In the genomic region with DNA sequence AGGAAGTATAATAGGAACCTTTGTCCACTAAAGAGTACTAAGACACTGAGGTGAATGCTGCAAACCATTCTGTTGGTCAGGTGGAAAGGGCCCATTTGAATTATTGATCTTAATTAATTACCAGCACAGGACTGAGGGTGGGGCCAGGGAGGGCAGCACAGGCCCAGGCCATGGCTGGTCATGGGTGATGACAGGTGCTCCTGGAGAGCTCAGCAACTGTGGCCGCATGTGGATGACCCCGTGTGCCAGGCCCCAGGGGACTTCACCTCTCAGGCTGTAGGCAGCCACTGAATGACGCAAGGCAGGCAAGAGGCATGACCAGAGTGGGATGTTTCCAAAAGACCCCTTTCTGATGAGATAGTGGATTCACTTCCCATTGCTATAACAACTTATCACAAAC, we compare ENCODE assay signal across 33 cellular contexts. TPM values are rescaled to one million over a fixed set of nuclear protein-coding genes. Genes with fewer than 3 reads are reported as not detected.
"Had no signal": no experiment of that assay in that cellular context is flagged by ENCODE, and none has a peak within 500 bp of the region (broad histone marks: within the 10 kb centered on the region; RNA-seq: fewer than 3 reads in every experiment).

No MANE protein-coding gene starts in this region.

- H3K36me3 ChIP-seq: ascending aorta, cardiac muscle cell had no signal

- H3K27me3 ChIP-seq: ascending aorta, cardiac muscle cell had no signal

- DNase-seq: activated B cell treated with CpG ODN at 0.5 μM for 24 hours; activated CD4-positive, alpha-beta memory T cell treated with anti-CD3 and anti-CD28 coated beads for 36 hours; activated CD4-positive, alpha-beta T cell treated with anti-CD3 and anti-CD28 coated beads for 4 hours; activated CD4-positive, alpha-beta T cell treated with anti-CD3 and anti-CD28 coated beads, Interleukin-2, amount 10 ng/mL, durations not matched to agents 24 days and 14 days; activated CD4-positive, alpha-beta T cell treated with anti-CD3 and anti-CD28 coated beads, Interleukin-2, amount 50 U/mL, for 1 hour; activated CD4-positive, alpha-beta T cell treated with anti-CD3 and anti-CD28 coated beads, Interleukin-2, amount 50 U/mL, for 4 hours; activated CD4-positive, CD25-positive, alpha-beta regulatory T cell treated with anti-CD3 and anti-CD28 coated beads, Interleukin-2, amount 50 U/mL, for 72 hours; activated CD8-positive, alpha-beta memory T cell treated with anti-CD3 and anti-CD28 coated beads, Interleukin-2, amount 50 U/mL, for 4 hours; activated CD8-positive, alpha-beta T cell treated with anti-CD3 and anti-CD28 coated beads for 36 hours; activated effector memory CD4-positive, alpha-beta T cell treated with anti-CD3 and anti-CD28 coated beads, Interleukin-2, amount 50 U/mL, for 16 hours; activated gamma-delta T cell treated with Interleukin-2 at 50 U/mL for 16 hours; activated naive CD4-positive, alpha-beta T cell; activated naive CD4-positive, alpha-beta T cell treated with anti-CD3 and anti-CD28 coated beads for 36 hours; activated naive CD4-positive, alpha-beta T cell treated with anti-CD3 and anti-CD28 coated beads, Interleukin-2, amount 50 U/mL, for 16 hours; activated naive CD8-positive, alpha-beta T cell treated with anti-CD3 and anti-CD28 coated beads for 36 hours; activated T-cell treated with anti-CD3 and anti-CD28 coated beads for 4 hours; activated T-cell treated with anti-CD3 and anti-CD28 coated beads, Interleukin-2, amount 50 U/mL, for 1 hour; activated T-cell treated with anti-CD3 and anti-CD28 coated beads, Interleukin-2, amount 50 U/mL, for 4 hours; activated T-cell treated with anti-CD3 and anti-CD28 coated beads, Interleukin-2, amount 50 U/mL, for 72 hours; amygdala; anterior cingulate cortex; caudate nucleus; cerebellar nuclear complex; T-helper 1 cell; T-helper 2 cell; T-helper 9 cell had no signal

- ATAC-seq: activated CD8-positive, alpha-beta T cell treated with anti-CD3 and anti-CD28 coated beads for 36 hours; activated naive CD4-positive, alpha-beta T cell treated with anti-CD3 and anti-CD28 coated beads, Interleukin-2, amount 50 U/mL, for 72 hours; activated T-cell treated with anti-CD3 and anti-CD28 coated beads, Interleukin-2, amount 50 U/mL, for 4 hours; activated T-cell treated with anti-CD3 and anti-CD28 coated beads, Interleukin-2, amount 50 U/mL, for 72 hours; activated T-helper 17 cell treated with anti-CD3 and anti-CD28 coated beads, Interleukin-2, amount 50 U/mL, for 72 hours had no signal

- H3K27ac ChIP-seq: ascending aorta, cardiac muscle cell, VCaP had no signal

- H3K9me3 ChIP-seq: ascending aorta had no signal

- H3K4me1 ChIP-seq: ascending aorta had no signal

- H3K4me3 ChIP-seq: ascending aorta, cardiac muscle cell had no signal

RNA-seq across cellular contexts. Expression of gene HECW1, which starts 54.2 kb away (rescaled TPM):
- total RNA-seq: activated B cell treated with CpG ODN at 0.5 μM for 24 hours; activated CD4-positive, alpha-beta memory T cell treated with anti-CD3 and anti-CD28 coated beads for 36 hours; activated CD4-positive, alpha-beta T cell treated with anti-CD3 and anti-CD28 coated beads, Interleukin-2, amount 10 ng/mL, durations not matched to agents 24 days and 14 days; activated CD8-positive, alpha-beta memory T cell treated with anti-CD3 and anti-CD28 coated beads for 36 hours; activated CD8-positive, alpha-beta T cell treated with anti-CD3 and anti-CD28 coated beads for 36 hours; activated naive CD4-positive, alpha-beta T cell treated with anti-CD3 and anti-CD28 coated beads for 36 hours; activated naive CD4-positive, alpha-beta T cell treated with anti-CD3 and anti-CD28 coated beads, Interleukin-2, amount 50 U/mL, for 72 hours; activated naive CD8-positive, alpha-beta T cell treated with anti-CD3 and anti-CD28 coated beads for 36 hours; activated T-cell treated with anti-CD3 and anti-CD28 coated beads, Interleukin-2, amount 50 U/mL, for 4 hours; activated T-cell treated with anti-CD3 and anti-CD28 coated beads, Interleukin-2, amount 50 U/mL, for 72 hours; activated T-helper 1 cell treated with anti-CD3 and anti-CD28 coated beads, Interleukin-12 subunit alpha, Interleukin-12 subunit beta, Interleukin-2, Interleukin-4 antibody, amounts not matched to agents 30 ng/mL and 10 ng/mL and 1 ng/mL, durations not matched to agents 14 hours and 24 hours and 36 hours; activated T-helper 17 cell treated with anti-CD3 and anti-CD28 coated beads, Interleukin-2, amount 50 U/mL, for 72 hours; ascending aorta had no signal
